In the genomic region with DNA sequence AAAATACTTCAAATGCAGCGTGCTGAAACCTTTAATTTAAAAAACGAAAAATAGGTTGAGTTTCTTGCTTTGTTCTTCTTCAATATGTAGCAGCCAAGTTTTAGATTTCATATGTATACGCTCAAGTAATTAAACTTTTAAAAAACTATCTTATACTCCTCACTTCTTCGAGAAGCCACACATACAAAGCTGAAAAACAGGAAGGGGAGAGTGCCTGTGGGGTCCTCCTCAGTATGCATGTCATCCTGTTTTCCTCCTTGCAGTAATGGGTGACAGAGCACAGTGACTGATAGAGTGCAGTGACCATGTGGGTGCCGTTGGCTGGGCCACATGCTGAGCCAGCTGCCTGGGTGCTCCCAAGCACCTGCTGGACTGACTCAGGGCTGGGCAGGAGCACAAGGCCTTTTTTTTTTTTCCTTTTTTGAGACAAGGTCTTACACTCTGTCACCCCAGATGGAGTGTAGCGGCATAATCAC, we compare ENCODE assay signal across 8 cellular contexts. TPM values are rescaled to one million over a fixed set of nuclear protein-coding genes. Genes with fewer than 3 reads are reported as not detected.
DNase-seq lines count a peak whose midpoint lies in the region; ATAC-seq, FAIRE-seq and TF ChIP-seq lines count a peak whose summit lies in the region.

No MANE protein-coding gene starts in this region.

- no peak overlapping the region for H3K4me2 ChIP-seq in GM23248 (ENCODE audit: unreplicated experiment)

- peak overlapping the region; percentile 91 for H3K27ac Mint-ChIP-seq in activated CD4-positive, alpha-beta memory T cell treated with anti-CD3 and anti-CD28 coated beads for 36 hours

- intact Hi-C loops in activated CD4-positive, alpha-beta memory T cell treated with anti-CD3 and anti-CD28 coated beads for 36 hours (cut with micrococcal nuclease): loop anchor here (1.0 to 5.0 kb wide), 4 partner anchors 16 to 54 kb away; no protein-coding TSS in a partner anchor
- intact Hi-C loops in ovary (cut with DNase I): no loop called here

- H3K9me3 ChIP-seq in mucosa of rectum (ENCODE audit: control insufficient read depth in 2 of 2, low read length in 2 of 2) (no peaks in the 10 kb centered on the region), GM23248 (ENCODE audit: low read depth) (no peaks in the 10 kb centered on the region), ovary (no peaks in the 10 kb centered on the region)

- no peak overlapping the region for H2AFZ ChIP-seq in GM23248

- no peaks in the 10 kb centered on the region for H3K27me3 Mint-ChIP-seq in activated CD4-positive, alpha-beta memory T cell treated with anti-CD3 and anti-CD28 coated beads for 36 hours

- H3K4me1 ChIP-seq in mucosa of rectum (ENCODE audit: control insufficient read depth in 2 of 2, insufficient read depth in 2 of 2, low read length in 2 of 2): no peaks in the 10 kb centered on the region
- no peaks in the 10 kb centered on the region for H3K4me1 ChIP-seq in GM23248 (ENCODE audit: insufficient read depth)
- no peaks in the 10 kb centered on the region for H3K4me1 ChIP-seq in ovary (ENCODE audit: insufficient read depth)

- H3K27ac ChIP-seq in mucosa of rectum (ENCODE audit: low read depth in 2 of 2, low read length in 2 of 2): peak overlapping the region; percentile 5 to 60
- no peak overlapping the region for H3K27ac ChIP-seq in GM23248
- no peak overlapping the region for H3K27ac ChIP-seq in ovary

- DNase-seq in GM12892 (ENCODE audit: insufficient read length): no peak
- DNase-seq in activated CD4-positive, alpha-beta memory T cell treated with anti-CD3 and anti-CD28 coated beads for 36 hours: peak; percentile 73
- DNase-seq in GM23248: no peak
- DNase-seq in NCI-H1105 (lab: John Stamatoyannopoulos, UW): no peak
- no peak for DNase-seq in ovary

- H3K36me3 ChIP-seq in mucosa of rectum (ENCODE audit: control insufficient read depth in 2 of 2, insufficient read depth in 2 of 2, low read length in 2 of 2) (peaks cover 7 to 16% of the 10 kb centered on the region in 2 donors), GM23248 (ENCODE audit: low read depth) (no peaks in the 10 kb centered on the region), ovary (no peaks in the 10 kb centered on the region)

- H3K4me3 Mint-ChIP-seq in activated CD4-positive, alpha-beta memory T cell treated with anti-CD3 and anti-CD28 coated beads for 36 hours: peak overlapping the region; percentile 80

- no peaks in the 10 kb centered on the region for H3K9me3 Mint-ChIP-seq in activated CD4-positive, alpha-beta memory T cell treated with anti-CD3 and anti-CD28 coated beads for 36 hours

- no peaks in the 10 kb centered on the region for H3K9me2 ChIP-seq in GM23248 (ENCODE audit: insufficient read depth)

- POLR2A ChIA-PET in activated CD4-positive, alpha-beta memory T cell treated with anti-CD3 and anti-CD28 coated beads for 36 hours (lab: Charles Lee): interaction anchor here (1.0 to 8.1 kb wide), 5 partner anchors 13 to 38 kb away, joined by 3 to 52 read pairs (median 35); a partner anchor contains a TSS

- H3K4me1 Mint-ChIP-seq in activated CD4-positive, alpha-beta memory T cell treated with anti-CD3 and anti-CD28 coated beads for 36 hours (ENCODE audit: low read depth): peaks cover 85% of the 10 kb centered on the region

- H3K9ac ChIP-seq in mucosa of rectum (ENCODE audit: low read depth in 1 of 2, low read length in 2 of 2): no peak overlapping the region
- no peak overlapping the region for H3K9ac ChIP-seq in GM23248

- no peaks in the 10 kb centered on the region for H3K79me2 ChIP-seq in GM23248 (ENCODE audit: insufficient read depth)

- peak; percentile 9 for FAIRE-seq in GM12892 (lab: Jason Lieb, UNC)

- no peaks in the 10 kb centered on the region for H4K20me1 ChIP-seq in GM23248 (ENCODE audit: insufficient read depth)

- 83 to 85% methylated on average over 6 of the region's 6 CpGs for WGBS in GM23248 (ENCODE audit: low coverage in 1 of 2, low lambda C conversion rate in 2 of 2, missing lambda C conversion rate in 2 of 2), 2 experiments
- 86 to 91% (median 87%) methylated on average over 6 of the region's 6 CpGs for WGBS in ovary, 3 donors

- ATAC-seq in HG02970 (IDR thresholded peaks at IDR 0.05; ENCODE audit: low FRiP score, unreplicated experiment): peak; percentile 41
- ATAC-seq in HG03469 (IDR thresholded peaks at IDR 0.05; ENCODE audit: unreplicated experiment): no peak

- no peak for TF ChIP-seq POLR2A in GM12892 (IDR thresholded peaks at IDR 0.05; ENCODE audit: low read depth, low read length)
- TF ChIP-seq POLR2A in ovary (IDR thresholded peaks at IDR 0.05): no peak

- TF ChIP-seq CTCF in ovary (IDR thresholded peaks at IDR 0.05): no peak

- peaks cover 26% of the 10 kb centered on the region for H3K36me3 Mint-ChIP-seq in activated CD4-positive, alpha-beta memory T cell treated with anti-CD3 and anti-CD28 coated beads for 36 hours

- H3F3A ChIP-seq in GM23248 (ENCODE audit: insufficient read depth): no peaks in the 10 kb centered on the region

- H3K4me3 ChIP-seq in mucosa of rectum (ENCODE audit: low read length in 2 of 2): no peak overlapping the region
- H3K4me3 ChIP-seq in GM23248: no peak overlapping the region
- no peak overlapping the region for H3K4me3 ChIP-seq in ovary

- H3K27me3 ChIP-seq in mucosa of rectum (ENCODE audit: control insufficient read depth in 2 of 2, insufficient read depth in 2 of 2, low read length in 2 of 2): no peaks in the 10 kb centered on the region
- H3K27me3 ChIP-seq in GM23248 (replicated peaks; ENCODE audit: insufficient read depth): no peaks in the 10 kb centered on the region
- no peaks in the 10 kb centered on the region for H3K27me3 ChIP-seq in ovary

- in situ Hi-C loops in GM23248 (cut with MboI): no loop called here

- CTCF ChIA-PET in activated CD4-positive, alpha-beta memory T cell treated with anti-CD3 and anti-CD28 coated beads for 36 hours (lab: Charles Lee): interaction anchor here (1.1 to 5.8 kb wide), 6 partner anchors 13 to 57 kb away, joined by 3 to 50 read pairs (median 4); no protein-coding TSS in a partner anchor

- no peak for TF ChIP-seq EP300 in ovary (IDR thresholded peaks at IDR 0.05)

RNA-seq across cellular contexts. Expression of a gene that starts 33.3 kb away (rescaled TPM):
- polyA plus RNA-seq in GM12892 (2012; ENCODE audit: missing spikeins): 20.8 TPM
- 10 to 100 TPM; 39.2 to 41.5 TPM for total RNA-seq in activated CD4-positive, alpha-beta memory T cell treated with anti-CD3 and anti-CD28 coated beads for 36 hours
- total RNA-seq in GM23248 (2014; rRNA removed; shearing (Covaris generic)): 29.6 and 35.8 TPM in 2 replicates
- polyA plus RNA-seq in GM23248 (2016; fragmentation: Nextera tagmentation; extraction: Ambion mirVana) (57.5 TPM in 2 replicates), ovary (10 to 100 TPM; 24.7 to 47.3 TPM)
- 10 to 100 TPM; 23.9 to 70.8 (median 27.7) TPM for total RNA-seq in ovary

Comparison
In these comparisons a context has a peak if more than half of its experiments do, and no peak if none do; other contexts are left out.
1. H3K27ac ChIP-seq: peak in mucosa of rectum (2 of 2); none in GM23248 (single experiment) and ovary (0 of 2).